1 cellular context compared by ENCODE assay signal in the genomic region with DNA sequence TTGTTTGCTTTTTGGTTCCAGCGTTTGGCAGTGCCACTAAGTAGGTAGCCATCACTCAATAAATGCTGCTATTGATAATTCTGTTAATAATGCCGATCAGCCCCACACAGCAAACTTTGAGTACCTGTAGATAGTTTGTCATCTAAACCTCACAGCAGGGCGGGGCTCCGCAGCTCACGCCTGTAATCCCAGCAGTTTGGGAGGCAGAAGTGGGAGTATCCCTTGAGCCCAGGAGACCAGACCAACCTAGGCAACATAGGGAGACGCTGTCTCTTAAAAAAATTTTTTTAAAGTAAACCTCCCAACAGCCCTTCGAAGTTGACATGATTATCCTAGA.
TF ChIP-seq lines count a peak whose summit lies in the region.

No MANE protein-coding gene starts in this region.

TF ChIP-seq in HepG2, 621 proteins besides CTCF, POLR2A, EP300 and RAD21 (continues in another document):
- TF ChIP-seq, protein P1, sequence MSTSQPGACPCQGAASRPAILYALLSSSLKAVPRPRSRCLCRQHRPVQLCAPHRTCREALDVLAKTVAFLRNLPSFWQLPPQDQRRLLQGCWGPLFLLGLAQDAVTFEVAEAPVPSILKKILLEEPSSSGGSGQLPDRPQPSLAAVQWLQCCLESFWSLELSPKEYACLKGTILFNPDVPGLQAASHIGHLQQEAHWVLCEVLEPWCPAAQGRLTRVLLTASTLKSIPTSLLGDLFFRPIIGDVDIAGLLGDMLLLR (CRISPR knock-in tag; IDR thresholded peaks at IDR 0.05): peak; percentile 7; the same call in 1 of the 2 replicates
- no peak for TF ChIP-seq SOX6 (IDR thresholded peaks at IDR 0.05)
- no peak for TF ChIP-seq SOX6 (CRISPR knock-in tag; IDR thresholded peaks at IDR 0.05)
- no peak for TF ChIP-seq ZNF484 (CRISPR knock-in tag; IDR thresholded peaks at IDR 0.05; ENCODE audit: borderline replicate concordance, low read depth)
- TF ChIP-seq KDM3A (CRISPR knock-in tag; IDR thresholded peaks at IDR 0.05; ENCODE audit: low read depth): 0 out of 2 replicates have a peak, but pooled peaks have one; percentile 9
- no peak for TF ChIP-seq ZFP90 (CRISPR knock-in tag; IDR thresholded peaks at IDR 0.05; ENCODE audit: borderline replicate concordance)
- TF ChIP-seq, protein P2, sequence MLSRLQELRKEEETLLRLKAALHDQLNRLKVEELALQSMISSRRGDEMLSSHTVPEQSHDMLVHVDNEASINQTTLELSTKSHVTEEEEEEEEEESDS (CRISPR knock-in tag; IDR thresholded peaks at IDR 0.05; ENCODE audit: borderline replicate concordance): 0 out of 2 replicates have a peak, but pooled peaks have one; percentile 34
- no peak for TF ChIP-seq KDM1A (CRISPR knock-in tag; IDR thresholded peaks at IDR 0.05)
- TF ChIP-seq ZNF326 (CRISPR knock-in tag; IDR thresholded peaks at IDR 0.05; ENCODE audit: borderline replicate concordance): no peak
- TF ChIP-seq HNF4G (IDR thresholded peaks at IDR 0.05; ENCODE audit: borderline replicate concordance, low read depth, low read length): no peak
- no peak for TF ChIP-seq HNF4G (CRISPR knock-in tag; IDR thresholded peaks at IDR 0.05; ENCODE audit: borderline replicate concordance, low read depth)
- TF ChIP-seq HOXA9 (CRISPR knock-in tag; IDR thresholded peaks at IDR 0.05; ENCODE audit: borderline replicate concordance): no peak
- no peak for TF ChIP-seq ZNF572 (CRISPR knock-in tag; IDR thresholded peaks at IDR 0.05)
- no peak for TF ChIP-seq JARID2 (CRISPR knock-in tag; IDR thresholded peaks at IDR 0.05; ENCODE audit: insufficient replicate concordance)
- TF ChIP-seq, protein P3, sequence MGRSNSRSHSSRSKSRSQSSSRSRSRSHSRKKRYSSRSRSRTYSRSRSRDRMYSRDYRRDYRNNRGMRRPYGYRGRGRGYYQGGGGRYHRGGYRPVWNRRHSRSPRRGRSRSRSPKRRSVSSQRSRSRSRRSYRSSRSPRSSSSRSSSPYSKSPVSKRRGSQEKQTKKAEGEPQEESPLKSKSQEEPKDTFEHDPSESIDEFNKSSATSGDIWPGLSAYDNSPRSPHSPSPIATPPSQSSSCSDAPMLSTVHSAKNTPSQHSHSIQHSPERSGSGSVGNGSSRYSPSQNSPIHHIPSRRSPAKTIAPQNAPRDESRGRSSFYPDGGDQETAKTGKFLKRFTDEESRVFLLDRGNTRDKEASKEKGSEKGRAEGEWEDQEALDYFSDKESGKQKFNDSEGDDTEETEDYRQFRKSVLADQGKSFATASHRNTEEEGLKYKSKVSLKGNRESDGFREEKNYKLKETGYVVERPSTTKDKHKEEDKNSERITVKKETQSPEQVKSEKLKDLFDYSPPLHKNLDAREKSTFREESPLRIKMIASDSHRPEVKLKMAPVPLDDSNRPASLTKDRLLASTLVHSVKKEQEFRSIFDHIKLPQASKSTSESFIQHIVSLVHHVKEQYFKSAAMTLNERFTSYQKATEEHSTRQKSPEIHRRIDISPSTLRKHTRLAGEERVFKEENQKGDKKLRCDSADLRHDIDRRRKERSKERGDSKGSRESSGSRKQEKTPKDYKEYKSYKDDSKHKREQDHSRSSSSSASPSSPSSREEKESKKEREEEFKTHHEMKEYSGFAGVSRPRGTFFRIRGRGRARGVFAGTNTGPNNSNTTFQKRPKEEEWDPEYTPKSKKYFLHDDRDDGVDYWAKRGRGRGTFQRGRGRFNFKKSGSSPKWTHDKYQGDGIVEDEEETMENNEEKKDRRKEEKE (IDR thresholded peaks at IDR 0.05): no peak
- TF ChIP-seq CBX2 (IDR thresholded peaks at IDR 0.05; ENCODE audit: low read depth, low read length): no peak
- no peak for TF ChIP-seq CBX2 (CRISPR knock-in tag; IDR thresholded peaks at IDR 0.05; ENCODE audit: low read depth)
- 0 out of 2 replicates have a peak, but pooled peaks have one; percentile 33 for TF ChIP-seq ZNF30 (CRISPR knock-in tag; IDR thresholded peaks at IDR 0.05)
- TF ChIP-seq ZNF558 (CRISPR knock-in tag; IDR thresholded peaks at IDR 0.05; ENCODE audit: borderline replicate concordance): no peak
- no peak for TF ChIP-seq HOXA7 (CRISPR knock-in tag; IDR thresholded peaks at IDR 0.05)
- no peak for TF ChIP-seq KDM5B (CRISPR knock-in tag; IDR thresholded peaks at IDR 0.05; ENCODE audit: borderline replicate concordance)
- TF ChIP-seq, protein P4, sequence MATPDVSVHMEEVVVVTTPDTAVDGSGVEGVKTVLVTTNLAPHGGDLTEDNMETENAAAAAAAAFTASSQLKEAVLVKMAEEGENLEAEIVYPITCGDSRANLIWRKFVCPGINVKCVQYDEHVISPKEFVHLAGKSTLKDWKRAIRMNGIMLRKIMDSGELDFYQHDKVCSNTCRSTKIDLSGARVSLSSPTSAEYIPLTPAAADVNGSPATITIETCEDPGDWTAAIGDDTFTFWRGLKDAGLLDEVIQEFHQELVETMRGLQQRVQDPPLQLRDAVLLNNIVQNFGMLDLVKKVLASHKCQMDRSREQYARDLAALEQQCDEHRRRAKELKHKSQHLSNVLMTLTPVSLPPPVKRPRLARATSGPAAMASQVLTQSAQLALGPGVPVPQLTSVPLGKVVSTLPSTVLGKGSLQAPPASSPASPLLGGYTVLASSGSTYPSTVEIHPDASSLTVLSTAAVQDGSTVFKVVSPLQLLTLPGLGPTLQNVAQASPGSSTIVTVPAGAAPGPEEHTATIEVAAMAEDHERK (CRISPR knock-in tag; IDR thresholded peaks at IDR 0.05; ENCODE audit: low read depth): no peak
- no peak for TF ChIP-seq HCFC1 (IDR thresholded peaks at IDR 0.05; ENCODE audit: low read depth, low read length)
- TF ChIP-seq ZNF674 (CRISPR knock-in tag; IDR thresholded peaks at IDR 0.05; ENCODE audit: low read depth): no peak
- TF ChIP-seq, protein P5, sequence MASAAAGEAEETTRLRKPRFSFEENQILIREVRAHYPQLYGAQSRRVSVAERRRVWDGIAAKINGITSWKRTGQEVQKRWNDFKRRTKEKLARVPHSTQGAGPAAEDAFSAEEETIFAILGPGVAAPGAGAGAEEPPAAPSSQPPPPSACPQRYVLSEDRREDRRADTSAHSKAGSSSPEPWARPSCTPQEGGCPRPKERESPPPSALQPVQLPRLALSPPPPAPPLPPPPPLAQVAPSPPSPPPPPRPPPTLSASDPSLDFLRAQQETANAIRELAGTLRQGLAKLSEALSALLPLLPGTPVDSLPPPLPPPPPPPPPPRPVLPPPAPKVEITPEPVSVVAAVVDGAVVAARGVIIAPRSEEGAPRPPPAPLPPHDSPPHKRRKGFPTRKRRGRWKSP (CRISPR knock-in tag; IDR thresholded peaks at IDR 0.05): no peak
- no peak for TF ChIP-seq EHMT2 (IDR thresholded peaks at IDR 0.05; ENCODE audit: borderline replicate concordance, low read depth, low read length)
- TF ChIP-seq FOXA3 (CRISPR knock-in tag; IDR thresholded peaks at IDR 0.05): no peak
- 0 out of 2 replicates have a peak, but pooled peaks have one; percentile 12 for TF ChIP-seq ARNTL (CRISPR knock-in tag; IDR thresholded peaks at IDR 0.05)
- no peak for TF ChIP-seq ZNF160 (CRISPR knock-in tag; IDR thresholded peaks at IDR 0.05)
- TF ChIP-seq HES4 (CRISPR knock-in tag; IDR thresholded peaks at IDR 0.05; ENCODE audit: borderline replicate concordance): no peak
- TF ChIP-seq MATR3 (CRISPR knock-in tag; IDR thresholded peaks at IDR 0.05): no peak
- 0 out of 2 replicates have a peak, but pooled peaks have one; percentile 11 for TF ChIP-seq SMAD9 (CRISPR knock-in tag; IDR thresholded peaks at IDR 0.05)
- TF ChIP-seq, protein P6, sequence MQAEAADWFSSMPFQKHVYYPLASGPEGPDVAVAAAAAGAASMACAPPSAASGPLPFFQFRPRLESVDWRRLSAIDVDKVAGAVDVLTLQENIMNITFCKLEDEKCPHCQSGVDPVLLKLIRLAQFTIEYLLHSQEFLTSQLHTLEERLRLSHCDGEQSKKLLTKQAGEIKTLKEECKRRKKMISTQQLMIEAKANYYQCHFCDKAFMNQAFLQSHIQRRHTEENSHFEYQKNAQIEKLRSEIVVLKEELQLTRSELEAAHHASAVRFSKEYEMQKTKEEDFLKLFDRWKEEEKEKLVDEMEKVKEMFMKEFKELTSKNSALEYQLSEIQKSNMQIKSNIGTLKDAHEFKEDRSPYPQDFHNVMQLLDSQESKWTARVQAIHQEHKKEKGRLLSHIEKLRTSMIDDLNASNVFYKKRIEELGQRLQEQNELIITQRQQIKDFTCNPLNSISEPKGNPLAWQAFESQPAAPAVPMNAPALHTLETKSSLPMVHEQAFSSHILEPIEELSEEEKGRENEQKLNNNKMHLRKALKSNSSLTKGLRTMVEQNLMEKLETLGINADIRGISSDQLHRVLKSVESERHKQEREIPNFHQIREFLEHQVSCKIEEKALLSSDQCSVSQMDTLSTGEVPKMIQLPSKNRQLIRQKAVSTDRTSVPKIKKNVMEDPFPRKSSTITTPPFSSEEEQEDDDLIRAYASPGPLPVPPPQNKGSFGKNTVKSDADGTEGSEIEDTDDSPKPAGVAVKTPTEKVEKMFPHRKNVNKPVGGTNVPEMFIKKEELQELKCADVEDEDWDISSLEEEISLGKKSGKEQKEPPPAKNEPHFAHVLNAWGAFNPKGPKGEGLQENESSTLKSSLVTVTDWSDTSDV (CRISPR knock-in tag; IDR thresholded peaks at IDR 0.05): no peak
- TF ChIP-seq, protein P7, sequence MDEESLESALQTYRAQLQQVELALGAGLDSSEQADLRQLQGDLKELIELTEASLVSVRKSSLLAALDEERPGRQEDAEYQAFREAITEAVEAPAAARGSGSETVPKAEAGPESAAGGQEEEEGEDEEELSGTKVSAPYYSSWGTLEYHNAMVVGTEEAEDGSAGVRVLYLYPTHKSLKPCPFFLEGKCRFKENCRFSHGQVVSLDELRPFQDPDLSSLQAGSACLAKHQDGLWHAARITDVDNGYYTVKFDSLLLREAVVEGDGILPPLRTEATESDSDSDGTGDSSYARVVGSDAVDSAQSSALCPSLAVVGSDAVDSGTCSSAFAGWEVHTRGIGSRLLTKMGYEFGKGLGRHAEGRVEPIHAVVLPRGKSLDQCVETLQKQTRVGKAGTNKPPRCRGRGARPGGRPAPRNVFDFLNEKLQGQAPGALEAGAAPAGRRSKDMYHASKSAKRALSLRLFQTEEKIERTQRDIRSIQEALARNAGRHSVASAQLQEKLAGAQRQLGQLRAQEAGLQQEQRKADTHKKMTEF (CRISPR knock-in tag; IDR thresholded peaks at IDR 0.05): no peak
- no peak for TF ChIP-seq FOXO1 (CRISPR knock-in tag; IDR thresholded peaks at IDR 0.05)
- TF ChIP-seq, protein P8, sequence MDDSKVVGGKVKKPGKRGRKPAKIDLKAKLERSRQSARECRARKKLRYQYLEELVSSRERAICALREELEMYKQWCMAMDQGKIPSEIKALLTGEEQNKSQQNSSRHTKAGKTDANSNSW (CRISPR knock-in tag; IDR thresholded peaks at IDR 0.05; ENCODE audit: borderline replicate concordance): no peak
- peak; percentile 29; the same call in 1 of the 2 replicates for TF ChIP-seq MTF2 (CRISPR knock-in tag; IDR thresholded peaks at IDR 0.05; ENCODE audit: borderline replicate concordance)
- TF ChIP-seq, protein P9, sequence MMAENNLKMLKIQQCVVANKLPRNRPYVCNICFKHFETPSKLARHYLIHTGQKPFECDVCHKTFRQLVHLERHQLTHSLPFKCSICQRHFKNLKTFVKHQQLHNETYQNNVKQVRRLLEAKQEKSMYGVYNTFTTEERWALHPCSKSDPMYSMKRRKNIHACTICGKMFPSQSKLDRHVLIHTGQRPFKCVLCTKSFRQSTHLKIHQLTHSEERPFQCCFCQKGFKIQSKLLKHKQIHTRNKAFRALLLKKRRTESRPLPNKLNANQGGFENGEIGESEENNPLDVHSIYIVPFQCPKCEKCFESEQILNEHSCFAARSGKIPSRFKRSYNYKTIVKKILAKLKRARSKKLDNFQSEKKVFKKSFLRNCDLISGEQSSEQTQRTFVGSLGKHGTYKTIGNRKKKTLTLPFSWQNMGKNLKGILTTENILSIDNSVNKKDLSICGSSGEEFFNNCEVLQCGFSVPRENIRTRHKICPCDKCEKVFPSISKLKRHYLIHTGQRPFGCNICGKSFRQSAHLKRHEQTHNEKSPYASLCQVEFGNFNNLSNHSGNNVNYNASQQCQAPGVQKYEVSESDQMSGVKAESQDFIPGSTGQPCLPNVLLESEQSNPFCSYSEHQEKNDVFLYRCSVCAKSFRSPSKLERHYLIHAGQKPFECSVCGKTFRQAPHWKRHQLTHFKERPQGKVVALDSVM (CRISPR knock-in tag; IDR thresholded peaks at IDR 0.05): no peak
- peak; percentile 5; the same call in 1 of the 2 replicates for TF ChIP-seq KLF9 (CRISPR knock-in tag; IDR thresholded peaks at IDR 0.05; ENCODE audit: low read depth)
- no peak for TF ChIP-seq HNRNPH1 (optimal IDR thresholded peaks at IDR 0.05; ENCODE audit: low read depth, low read length)
- no peak for TF ChIP-seq ZNF234 (CRISPR knock-in tag; conservative IDR thresholded peaks at IDR 0.05)
- no peak for TF ChIP-seq ZNF274 (CRISPR knock-in tag; IDR thresholded peaks at IDR 0.05)
- no peak for TF ChIP-seq REL (CRISPR knock-in tag; conservative IDR thresholded peaks at IDR 0.05)
- no peak for TF ChIP-seq ZNF354B (CRISPR knock-in tag; IDR thresholded peaks at IDR 0.05)
- no peak for TF ChIP-seq NFIB (CRISPR knock-in tag; IDR thresholded peaks at IDR 0.05; ENCODE audit: borderline replicate concordance)
- 0 out of 2 replicates have a peak, but pooled peaks have one; percentile 3 for TF ChIP-seq DPF2 (CRISPR knock-in tag; IDR thresholded peaks at IDR 0.05; ENCODE audit: borderline replicate concordance, low read depth)
- 0 out of 2 replicates have a peak, but pooled peaks have one; percentile 2 for TF ChIP-seq ZSCAN29 (CRISPR knock-in tag; conservative IDR thresholded peaks at IDR 0.05)
- peak; percentile 73; the same call in 1 of the 2 replicates for TF ChIP-seq ZNF317 (CRISPR knock-in tag; IDR thresholded peaks at IDR 0.05)
